Comparison of ENCODE assay signal across 9 cellular contexts in the genomic region with DNA sequence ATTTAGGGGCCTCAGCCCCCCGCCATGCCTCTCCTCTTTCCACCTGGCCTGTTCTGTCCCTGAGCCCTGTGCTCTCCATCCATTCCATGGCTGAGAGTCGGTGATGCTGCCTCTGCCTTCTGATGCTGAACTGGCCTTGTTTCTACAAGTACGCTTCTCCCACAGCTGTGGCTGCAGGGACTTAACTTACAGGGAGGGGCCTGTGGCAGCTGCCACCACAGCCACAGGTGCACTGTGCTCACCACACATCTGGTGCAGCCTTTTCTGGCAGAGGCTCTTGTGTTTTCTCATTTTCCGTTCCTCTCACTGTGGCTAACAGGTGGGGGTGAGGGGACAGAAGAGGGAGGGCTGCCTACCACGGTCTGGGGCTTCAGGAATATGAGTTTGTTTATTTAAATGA. TPM values are rescaled to one million over a fixed set of nuclear protein-coding genes. Genes with fewer than 3 reads are reported as not detected.
DNase-seq lines count a peak whose midpoint lies in the region; ATAC-seq and TF ChIP-seq lines count a peak whose summit lies in the region.
"Had no signal": no experiment of that assay in that cellular context is flagged by ENCODE, and none has a peak within 500 bp of the region (broad histone marks: within the 10 kb centered on the region; RNA-seq: fewer than 3 reads in every experiment).

No MANE protein-coding gene starts in this region.

- intact Hi-C loops in activated T-helper 2 cell treated with anti-CD3 and anti-CD28 coated beads, Interferon-gamma antibody, Interleukin-2, Interleukin-4, amounts not matched to agents 10 μg/mL and 5 μg/mL and 100 μg/mL, durations not matched to agents 14 hours and 24 hours and 36 hours (cut with micrococcal nuclease): no loop called here

- no peaks in the 10 kb centered on the region for H3K9me3 ChIP-seq in endodermal cell (ENCODE audit: control insufficient read depth, low read length)

- no peak overlapping the region for H3K27ac Mint-ChIP-seq in activated T-helper 2 cell treated with anti-CD3 and anti-CD28 coated beads, Interferon-gamma antibody, Interleukin-2, Interleukin-4, amounts not matched to agents 10 μg/mL and 5 μg/mL and 100 μg/mL, durations not matched to agents 14 hours and 24 hours and 36 hours
- H3K27ac Mint-ChIP-seq in endodermal cell: no peak overlapping the region

- H3K9me3 Mint-ChIP-seq in activated T-helper 2 cell treated with anti-CD3 and anti-CD28 coated beads, Interferon-gamma antibody, Interleukin-2, Interleukin-4, amounts not matched to agents 10 μg/mL and 5 μg/mL and 100 μg/mL, durations not matched to agents 14 hours and 24 hours and 36 hours: no peaks in the 10 kb centered on the region
- H3K9me3 Mint-ChIP-seq in endodermal cell: no peaks in the 10 kb centered on the region

- no peaks in the 10 kb centered on the region for H3K36me3 Mint-ChIP-seq in activated T-helper 2 cell treated with anti-CD3 and anti-CD28 coated beads, Interferon-gamma antibody, Interleukin-2, Interleukin-4, amounts not matched to agents 10 μg/mL and 5 μg/mL and 100 μg/mL, durations not matched to agents 14 hours and 24 hours and 36 hours (ENCODE audit: low read depth)
- H3K36me3 Mint-ChIP-seq in endodermal cell (ENCODE audit: low read depth): no peaks in the 10 kb centered on the region

- no peak overlapping the region for H3K9ac ChIP-seq in endodermal cell (ENCODE audit: extremely low read depth, low read length, poor library complexity, severe bottlenecking)

- H3K4me3 ChIP-seq in endodermal cell (ENCODE audit: low read length): no peak overlapping the region

- POLR2A ChIA-PET in GM10248 (lab: Yijun Ruan, JAX): no interaction called here

- peaks cover 8% of the 10 kb centered on the region for H3K4me1 ChIP-seq in endodermal cell (ENCODE audit: control insufficient read depth, insufficient read depth, low read length)

- 71 to 90% methylated on average over 1 to 5 of the region's 5 CpGs for WGBS in endodermal cell (ENCODE audit: insufficient coverage in 1 of 2, insufficient read length in 1 of 2), 2 experiments

- peak; percentile 46 for DNase-seq in GM10248 (ENCODE audit: extremely low spot score)
- DNase-seq in activated T-helper 2 cell treated with anti-CD3 and anti-CD28 coated beads, Interferon-gamma antibody, Interleukin-2, Interleukin-4, amounts not matched to agents 10 μg/mL and 5 μg/mL and 100 μg/mL, durations not matched to agents 14 hours and 24 hours and 36 hours (ENCODE audit: low spot score): no peak
- DNase-seq in cerebellar nuclear complex (lab: John Stamatoyannopoulos, UW): no peak
- DNase-seq in NCI-H1092 treated with DMSO at 0.1 percent for 48 hours (lab: John Stamatoyannopoulos, UW): no peak
- no peak for DNase-seq in putamen (ENCODE audit: low spot score)
- DNase-seq in endodermal cell: no peak

- no peak for TF ChIP-seq CTCF in GM10248 (IDR thresholded peaks at IDR 0.05; ENCODE audit: control extremely low read depth, extremely low read depth, low read depth, missing control alignments)
- no peak for TF ChIP-seq CTCF in endodermal cell (conservative IDR thresholded peaks at IDR 0.05)

- H3K4me3 Mint-ChIP-seq in activated T-helper 2 cell treated with anti-CD3 and anti-CD28 coated beads, Interferon-gamma antibody, Interleukin-2, Interleukin-4, amounts not matched to agents 10 μg/mL and 5 μg/mL and 100 μg/mL, durations not matched to agents 14 hours and 24 hours and 36 hours (ENCODE audit: low read depth): peak overlapping the region; percentile 49
- no peak overlapping the region for H3K4me3 Mint-ChIP-seq in endodermal cell

- no peaks in the 10 kb centered on the region for H3K36me3 ChIP-seq in endodermal cell (ENCODE audit: control insufficient read depth, insufficient read depth, low read length)

- H3K4me1 Mint-ChIP-seq in activated T-helper 2 cell treated with anti-CD3 and anti-CD28 coated beads, Interferon-gamma antibody, Interleukin-2, Interleukin-4, amounts not matched to agents 10 μg/mL and 5 μg/mL and 100 μg/mL, durations not matched to agents 14 hours and 24 hours and 36 hours (ENCODE audit: low read depth): peaks cover 9% of the 10 kb centered on the region
- peaks cover 19% of the 10 kb centered on the region for H3K4me1 Mint-ChIP-seq in endodermal cell

- ATAC-seq in GM19438 (IDR thresholded peaks at IDR 0.05; ENCODE audit: low read depth, unreplicated experiment) (peak; percentile 92), HG03139 (IDR thresholded peaks at IDR 0.05; ENCODE audit: unreplicated experiment) (peak; percentile 91)

- peaks cover 51% of the 10 kb centered on the region for H3K27me3 Mint-ChIP-seq in activated T-helper 2 cell treated with anti-CD3 and anti-CD28 coated beads, Interferon-gamma antibody, Interleukin-2, Interleukin-4, amounts not matched to agents 10 μg/mL and 5 μg/mL and 100 μg/mL, durations not matched to agents 14 hours and 24 hours and 36 hours (ENCODE audit: low read depth)
- H3K27me3 Mint-ChIP-seq in endodermal cell (ENCODE audit: insufficient read depth): peaks cover 35% of the 10 kb centered on the region

- H3K27me3 ChIP-seq in endodermal cell (ENCODE audit: control insufficient read depth, insufficient read depth, low read length, poor library complexity, severe bottlenecking): no peaks in the 10 kb centered on the region

- CTCF ChIA-PET in GM10248 (lab: Yijun Ruan, JAX): interaction anchor here (1.8 to 2.4 kb wide), 2 partner anchors 9 to 33 kb away, joined by 5 to 6 read pairs; no protein-coding TSS in a partner anchor

- no peak overlapping the region for H3K27ac ChIP-seq in endodermal cell (ENCODE audit: low read depth, low read length)

RNA-seq across cellular contexts. Expression of a gene that starts 4.2 kb away (rescaled TPM):
- not detected in 2 replicates for total RNA-seq in activated T-helper 2 cell treated with anti-CD3 and anti-CD28 coated beads, Interferon-gamma antibody, Interleukin-2, Interleukin-4, amounts not matched to agents 10 μg/mL and 5 μg/mL and 100 μg/mL, durations not matched to agents 14 hours and 24 hours and 36 hours
- not detected for total RNA-seq in endodermal cell
- 0.78 TPM for polyA plus RNA-seq in endodermal cell (2013, experiment 1 of 2)
- polyA plus RNA-seq in endodermal cell (2013, experiment 2 of 2): 0.66 TPM
- total RNA-seq: pulmonary artery endothelial cell had no signal
